In the genomic region with DNA sequence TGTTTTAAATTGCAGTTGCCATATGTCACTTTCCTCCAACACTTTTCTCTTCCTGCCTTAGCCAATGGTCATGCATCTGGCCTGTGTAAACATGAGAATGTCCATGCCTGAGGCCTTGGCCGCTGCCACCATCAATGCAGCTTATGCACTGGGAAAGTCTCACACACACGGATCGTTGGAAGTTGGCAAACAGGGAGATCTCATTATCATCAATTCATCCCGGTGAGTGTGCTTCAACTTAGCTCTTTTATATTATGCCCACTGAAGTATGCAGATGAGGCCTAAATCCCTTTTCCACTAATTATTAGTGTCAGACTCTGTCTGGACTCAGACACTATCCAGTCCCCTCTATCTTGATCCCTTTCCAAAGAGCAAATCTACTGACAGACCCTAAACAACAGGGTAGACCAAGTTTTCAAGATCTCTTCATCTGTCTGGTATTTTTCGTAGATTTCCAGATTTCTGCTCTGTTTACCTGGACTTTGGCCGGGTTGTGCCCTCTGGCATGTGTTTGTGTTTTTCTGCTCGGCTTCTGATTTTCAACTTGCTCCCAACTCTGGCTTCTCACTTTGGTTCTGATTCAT, we compare ENCODE assay signal across 1 cellular context.
TF ChIP-seq lines count a peak whose summit lies in the region.

No MANE protein-coding gene starts in this region.

TF ChIP-seq in HepG2, 621 proteins besides CTCF, POLR2A, EP300 and RAD21 (continued from another document and continues in another):
- TF ChIP-seq, protein P1, sequence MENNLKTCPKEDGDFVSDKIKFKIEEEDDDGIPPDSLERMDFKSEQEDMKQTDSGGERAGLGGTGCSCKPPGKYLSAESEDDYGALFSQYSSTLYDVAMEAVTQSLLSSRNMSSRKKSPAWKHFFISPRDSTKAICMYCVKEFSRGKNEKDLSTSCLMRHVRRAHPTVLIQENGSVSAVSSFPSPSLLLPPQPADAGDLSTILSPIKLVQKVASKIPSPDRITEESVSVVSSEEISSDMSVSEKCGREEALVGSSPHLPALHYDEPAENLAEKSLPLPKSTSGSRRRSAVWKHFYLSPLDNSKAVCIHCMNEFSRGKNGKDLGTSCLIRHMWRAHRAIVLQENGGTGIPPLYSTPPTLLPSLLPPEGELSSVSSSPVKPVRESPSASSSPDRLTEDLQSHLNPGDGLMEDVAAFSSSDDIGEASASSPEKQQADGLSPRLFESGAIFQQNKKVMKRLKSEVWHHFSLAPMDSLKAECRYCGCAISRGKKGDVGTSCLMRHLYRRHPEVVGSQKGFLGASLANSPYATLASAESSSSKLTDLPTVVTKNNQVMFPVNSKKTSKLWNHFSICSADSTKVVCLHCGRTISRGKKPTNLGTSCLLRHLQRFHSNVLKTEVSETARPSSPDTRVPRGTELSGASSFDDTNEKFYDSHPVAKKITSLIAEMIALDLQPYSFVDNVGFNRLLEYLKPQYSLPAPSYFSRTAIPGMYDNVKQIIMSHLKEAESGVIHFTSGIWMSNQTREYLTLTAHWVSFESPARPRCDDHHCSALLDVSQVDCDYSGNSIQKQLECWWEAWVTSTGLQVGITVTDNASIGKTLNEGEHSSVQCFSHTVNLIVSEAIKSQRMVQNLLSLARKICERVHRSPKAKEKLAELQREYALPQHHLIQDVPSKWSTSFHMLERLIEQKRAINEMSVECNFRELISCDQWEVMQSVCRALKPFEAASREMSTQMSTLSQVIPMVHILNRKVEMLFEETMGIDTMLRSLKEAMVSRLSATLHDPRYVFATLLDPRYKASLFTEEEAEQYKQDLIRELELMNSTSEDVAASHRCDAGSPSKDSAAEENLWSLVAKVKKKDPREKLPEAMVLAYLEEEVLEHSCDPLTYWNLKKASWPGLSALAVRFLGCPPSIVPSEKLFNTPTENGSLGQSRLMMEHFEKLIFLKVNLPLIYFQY (CRISPR knock-in tag; IDR thresholded peaks at IDR 0.05; ENCODE audit: borderline replicate concordance) = 0 out of 2 replicates have a peak, but pooled peaks have one; percentile 49
- TF ChIP-seq HNRNPLL (IDR thresholded peaks at IDR 0.05; ENCODE audit: low read depth, low read length, poor library complexity, severe bottlenecking) = no peak
- TF ChIP-seq, protein P2, sequence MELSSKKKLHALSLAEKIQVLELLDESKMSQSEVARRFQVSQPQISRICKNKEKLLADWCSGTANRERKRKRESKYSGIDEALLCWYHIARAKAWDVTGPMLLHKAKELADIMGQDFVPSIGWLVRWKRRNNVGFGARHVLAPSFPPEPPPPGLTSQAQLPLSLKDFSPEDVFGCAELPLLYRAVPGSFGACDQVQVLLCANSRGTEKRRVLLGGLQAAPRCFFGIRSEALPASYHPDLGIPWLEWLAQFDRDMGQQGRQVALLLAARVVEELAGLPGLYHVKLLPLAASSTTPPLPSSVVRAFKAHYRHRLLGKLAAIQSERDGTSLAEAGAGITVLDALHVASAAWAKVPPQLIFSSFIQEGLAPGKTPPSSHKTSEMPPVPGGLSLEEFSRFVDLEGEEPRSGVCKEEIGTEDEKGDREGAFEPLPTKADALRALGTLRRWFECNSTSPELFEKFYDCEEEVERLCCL (CRISPR knock-in tag; IDR thresholded peaks at IDR 0.05; ENCODE audit: borderline replicate concordance) = no peak
- TF ChIP-seq TBX3 (IDR thresholded peaks at IDR 0.05; ENCODE audit: borderline replicate concordance) = peak; percentile 35; the same call in 1 of the 2 replicates
- TF ChIP-seq, protein P3, sequence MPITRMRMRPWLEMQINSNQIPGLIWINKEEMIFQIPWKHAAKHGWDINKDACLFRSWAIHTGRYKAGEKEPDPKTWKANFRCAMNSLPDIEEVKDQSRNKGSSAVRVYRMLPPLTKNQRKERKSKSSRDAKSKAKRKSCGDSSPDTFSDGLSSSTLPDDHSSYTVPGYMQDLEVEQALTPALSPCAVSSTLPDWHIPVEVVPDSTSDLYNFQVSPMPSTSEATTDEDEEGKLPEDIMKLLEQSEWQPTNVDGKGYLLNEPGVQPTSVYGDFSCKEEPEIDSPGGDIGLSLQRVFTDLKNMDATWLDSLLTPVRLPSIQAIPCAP (CRISPR knock-in tag; IDR thresholded peaks at IDR 0.05; ENCODE audit: low read depth) = no peak
- TF ChIP-seq GFI1 (CRISPR knock-in tag; IDR thresholded peaks at IDR 0.05; ENCODE audit: borderline replicate concordance) = peak; percentile 92
- TF ChIP-seq ZNF766 (CRISPR knock-in tag; IDR thresholded peaks at IDR 0.05; ENCODE audit: borderline replicate concordance) = no peak
- TF ChIP-seq, protein P4, sequence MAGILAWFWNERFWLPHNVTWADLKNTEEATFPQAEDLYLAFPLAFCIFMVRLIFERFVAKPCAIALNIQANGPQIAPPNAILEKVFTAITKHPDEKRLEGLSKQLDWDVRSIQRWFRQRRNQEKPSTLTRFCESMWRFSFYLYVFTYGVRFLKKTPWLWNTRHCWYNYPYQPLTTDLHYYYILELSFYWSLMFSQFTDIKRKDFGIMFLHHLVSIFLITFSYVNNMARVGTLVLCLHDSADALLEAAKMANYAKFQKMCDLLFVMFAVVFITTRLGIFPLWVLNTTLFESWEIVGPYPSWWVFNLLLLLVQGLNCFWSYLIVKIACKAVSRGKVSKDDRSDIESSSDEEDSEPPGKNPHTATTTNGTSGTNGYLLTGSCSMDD (CRISPR knock-in tag; IDR thresholded peaks at IDR 0.05) = no peak
- TF ChIP-seq, protein P5, sequence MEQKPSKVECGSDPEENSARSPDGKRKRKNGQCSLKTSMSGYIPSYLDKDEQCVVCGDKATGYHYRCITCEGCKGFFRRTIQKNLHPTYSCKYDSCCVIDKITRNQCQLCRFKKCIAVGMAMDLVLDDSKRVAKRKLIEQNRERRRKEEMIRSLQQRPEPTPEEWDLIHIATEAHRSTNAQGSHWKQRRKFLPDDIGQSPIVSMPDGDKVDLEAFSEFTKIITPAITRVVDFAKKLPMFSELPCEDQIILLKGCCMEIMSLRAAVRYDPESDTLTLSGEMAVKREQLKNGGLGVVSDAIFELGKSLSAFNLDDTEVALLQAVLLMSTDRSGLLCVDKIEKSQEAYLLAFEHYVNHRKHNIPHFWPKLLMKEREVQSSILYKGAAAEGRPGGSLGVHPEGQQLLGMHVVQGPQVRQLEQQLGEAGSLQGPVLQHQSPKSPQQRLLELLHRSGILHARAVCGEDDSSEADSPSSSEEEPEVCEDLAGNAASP (CRISPR knock-in tag; IDR thresholded peaks at IDR 0.05; ENCODE audit: borderline replicate concordance) = 0 out of 2 replicates have a peak, but pooled peaks have one; percentile 11
- TF ChIP-seq TOE1 (CRISPR knock-in tag; IDR thresholded peaks at IDR 0.05) = no peak
- TF ChIP-seq, protein P6, sequence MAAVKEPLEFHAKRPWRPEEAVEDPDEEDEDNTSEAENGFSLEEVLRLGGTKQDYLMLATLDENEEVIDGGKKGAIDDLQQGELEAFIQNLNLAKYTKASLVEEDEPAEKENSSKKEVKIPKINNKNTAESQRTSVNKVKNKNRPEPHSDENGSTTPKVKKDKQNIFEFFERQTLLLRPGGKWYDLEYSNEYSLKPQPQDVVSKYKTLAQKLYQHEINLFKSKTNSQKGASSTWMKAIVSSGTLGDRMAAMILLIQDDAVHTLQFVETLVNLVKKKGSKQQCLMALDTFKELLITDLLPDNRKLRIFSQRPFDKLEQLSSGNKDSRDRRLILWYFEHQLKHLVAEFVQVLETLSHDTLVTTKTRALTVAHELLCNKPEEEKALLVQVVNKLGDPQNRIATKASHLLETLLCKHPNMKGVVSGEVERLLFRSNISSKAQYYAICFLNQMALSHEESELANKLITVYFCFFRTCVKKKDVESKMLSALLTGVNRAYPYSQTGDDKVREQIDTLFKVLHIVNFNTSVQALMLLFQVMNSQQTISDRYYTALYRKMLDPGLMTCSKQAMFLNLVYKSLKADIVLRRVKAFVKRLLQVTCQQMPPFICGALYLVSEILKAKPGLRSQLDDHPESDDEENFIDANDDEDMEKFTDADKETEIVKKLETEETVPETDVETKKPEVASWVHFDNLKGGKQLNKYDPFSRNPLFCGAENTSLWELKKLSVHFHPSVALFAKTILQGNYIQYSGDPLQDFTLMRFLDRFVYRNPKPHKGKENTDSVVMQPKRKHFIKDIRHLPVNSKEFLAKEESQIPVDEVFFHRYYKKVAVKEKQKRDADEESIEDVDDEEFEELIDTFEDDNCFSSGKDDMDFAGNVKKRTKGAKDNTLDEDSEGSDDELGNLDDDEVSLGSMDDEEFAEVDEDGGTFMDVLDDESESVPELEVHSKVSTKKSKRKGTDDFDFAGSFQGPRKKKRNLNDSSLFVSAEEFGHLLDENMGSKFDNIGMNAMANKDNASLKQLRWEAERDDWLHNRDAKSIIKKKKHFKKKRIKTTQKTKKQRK (IDR thresholded peaks at IDR 0.05; ENCODE audit: low read length) = no peak
- no peak for TF ChIP-seq ATRX (CRISPR knock-in tag; IDR thresholded peaks at IDR 0.05; ENCODE audit: borderline replicate concordance)
- TF ChIP-seq ZNF724P (CRISPR knock-in tag; IDR thresholded peaks at IDR 0.05; ENCODE audit: borderline replicate concordance) = no peak
- no peak for TF ChIP-seq ZFYVE20 (CRISPR knock-in tag; IDR thresholded peaks at IDR 0.05; ENCODE audit: borderline replicate concordance, low read depth)
- TF ChIP-seq ATF7 (IDR thresholded peaks at IDR 0.05) = no peak
- no peak for TF ChIP-seq ATF7 (CRISPR knock-in tag; IDR thresholded peaks at IDR 0.05)
- no peak for TF ChIP-seq U2AF1 (optimal IDR thresholded peaks at IDR 0.05; ENCODE audit: low read depth, low read length)
- peak; percentile 19 for TF ChIP-seq THAP11 (CRISPR knock-in tag; IDR thresholded peaks at IDR 0.05)
- TF ChIP-seq ZSCAN29 (CRISPR knock-in tag; conservative IDR thresholded peaks at IDR 0.05) = no peak; the same call in 1 of the 2 replicates
- TF ChIP-seq FOXO1 (CRISPR knock-in tag; IDR thresholded peaks at IDR 0.05) = peak; percentile 76; the same call in 1 of the 2 replicates
- TF ChIP-seq ZNF644 (CRISPR knock-in tag; IDR thresholded peaks at IDR 0.05; ENCODE audit: low read depth) = peak; percentile 98
- TF ChIP-seq ZNF263 (CRISPR knock-in tag; IDR thresholded peaks at IDR 0.05) = no peak
- no peak for TF ChIP-seq HMGA1 (CRISPR knock-in tag; conservative IDR thresholded peaks at IDR 0.05)
- TF ChIP-seq ZNF234 (CRISPR knock-in tag; conservative IDR thresholded peaks at IDR 0.05) = no peak
- TF ChIP-seq, protein P7, sequence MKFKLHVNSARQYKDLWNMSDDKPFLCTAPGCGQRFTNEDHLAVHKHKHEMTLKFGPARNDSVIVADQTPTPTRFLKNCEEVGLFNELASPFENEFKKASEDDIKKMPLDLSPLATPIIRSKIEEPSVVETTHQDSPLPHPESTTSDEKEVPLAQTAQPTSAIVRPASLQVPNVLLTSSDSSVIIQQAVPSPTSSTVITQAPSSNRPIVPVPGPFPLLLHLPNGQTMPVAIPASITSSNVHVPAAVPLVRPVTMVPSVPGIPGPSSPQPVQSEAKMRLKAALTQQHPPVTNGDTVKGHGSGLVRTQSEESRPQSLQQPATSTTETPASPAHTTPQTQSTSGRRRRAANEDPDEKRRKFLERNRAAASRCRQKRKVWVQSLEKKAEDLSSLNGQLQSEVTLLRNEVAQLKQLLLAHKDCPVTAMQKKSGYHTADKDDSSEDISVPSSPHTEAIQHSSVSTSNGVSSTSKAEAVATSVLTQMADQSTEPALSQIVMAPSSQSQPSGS (CRISPR knock-in tag; IDR thresholded peaks at IDR 0.05) = peak; percentile 44; the same call in 1 of the 2 replicates
- no peak for TF ChIP-seq CCAR2 (optimal IDR thresholded peaks at IDR 0.05; ENCODE audit: low read depth, low read length)
- TF ChIP-seq, protein P8, sequence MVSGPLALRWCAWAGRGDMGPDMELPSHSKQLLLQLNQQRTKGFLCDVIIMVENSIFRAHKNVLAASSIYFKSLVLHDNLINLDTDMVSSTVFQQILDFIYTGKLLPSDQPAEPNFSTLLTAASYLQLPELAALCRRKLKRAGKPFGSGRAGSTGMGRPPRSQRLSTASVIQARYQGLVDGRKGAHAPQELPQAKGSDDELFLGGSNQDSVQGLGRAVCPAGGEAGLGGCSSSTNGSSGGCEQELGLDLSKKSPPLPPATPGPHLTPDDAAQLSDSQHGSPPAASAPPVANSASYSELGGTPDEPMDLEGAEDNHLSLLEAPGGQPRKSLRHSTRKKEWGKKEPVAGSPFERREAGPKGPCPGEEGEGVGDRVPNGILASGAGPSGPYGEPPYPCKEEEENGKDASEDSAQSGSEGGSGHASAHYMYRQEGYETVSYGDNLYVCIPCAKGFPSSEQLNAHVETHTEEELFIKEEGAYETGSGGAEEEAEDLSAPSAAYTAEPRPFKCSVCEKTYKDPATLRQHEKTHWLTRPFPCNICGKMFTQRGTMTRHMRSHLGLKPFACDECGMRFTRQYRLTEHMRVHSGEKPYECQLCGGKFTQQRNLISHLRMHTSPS (CRISPR knock-in tag; IDR thresholded peaks at IDR 0.05; ENCODE audit: low read depth) = peak; percentile 61; the same call in 1 of the 2 replicates
- no peak for TF ChIP-seq MED8 (CRISPR knock-in tag; IDR thresholded peaks at IDR 0.05; ENCODE audit: insufficient replicate concordance)
- TF ChIP-seq, protein P9, sequence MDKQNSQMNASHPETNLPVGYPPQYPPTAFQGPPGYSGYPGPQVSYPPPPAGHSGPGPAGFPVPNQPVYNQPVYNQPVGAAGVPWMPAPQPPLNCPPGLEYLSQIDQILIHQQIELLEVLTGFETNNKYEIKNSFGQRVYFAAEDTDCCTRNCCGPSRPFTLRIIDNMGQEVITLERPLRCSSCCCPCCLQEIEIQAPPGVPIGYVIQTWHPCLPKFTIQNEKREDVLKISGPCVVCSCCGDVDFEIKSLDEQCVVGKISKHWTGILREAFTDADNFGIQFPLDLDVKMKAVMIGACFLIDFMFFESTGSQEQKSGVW (CRISPR knock-in tag; IDR thresholded peaks at IDR 0.05; ENCODE audit: borderline replicate concordance) = no peak
- TF ChIP-seq, protein P10, sequence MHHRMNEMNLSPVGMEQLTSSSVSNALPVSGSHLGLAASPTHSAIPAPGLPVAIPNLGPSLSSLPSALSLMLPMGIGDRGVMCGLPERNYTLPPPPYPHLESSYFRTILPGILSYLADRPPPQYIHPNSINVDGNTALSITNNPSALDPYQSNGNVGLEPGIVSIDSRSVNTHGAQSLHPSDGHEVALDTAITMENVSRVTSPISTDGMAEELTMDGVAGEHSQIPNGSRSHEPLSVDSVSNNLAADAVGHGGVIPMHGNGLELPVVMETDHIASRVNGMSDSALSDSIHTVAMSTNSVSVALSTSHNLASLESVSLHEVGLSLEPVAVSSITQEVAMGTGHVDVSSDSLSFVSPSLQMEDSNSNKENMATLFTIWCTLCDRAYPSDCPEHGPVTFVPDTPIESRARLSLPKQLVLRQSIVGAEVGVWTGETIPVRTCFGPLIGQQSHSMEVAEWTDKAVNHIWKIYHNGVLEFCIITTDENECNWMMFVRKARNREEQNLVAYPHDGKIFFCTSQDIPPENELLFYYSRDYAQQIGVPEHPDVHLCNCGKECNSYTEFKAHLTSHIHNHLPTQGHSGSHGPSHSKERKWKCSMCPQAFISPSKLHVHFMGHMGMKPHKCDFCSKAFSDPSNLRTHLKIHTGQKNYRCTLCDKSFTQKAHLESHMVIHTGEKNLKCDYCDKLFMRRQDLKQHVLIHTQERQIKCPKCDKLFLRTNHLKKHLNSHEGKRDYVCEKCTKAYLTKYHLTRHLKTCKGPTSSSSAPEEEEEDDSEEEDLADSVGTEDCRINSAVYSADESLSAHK (CRISPR knock-in tag; IDR thresholded peaks at IDR 0.05; ENCODE audit: borderline replicate concordance) = no peak
